17 cellular contexts compared by ENCODE assay signal in the genomic region with DNA sequence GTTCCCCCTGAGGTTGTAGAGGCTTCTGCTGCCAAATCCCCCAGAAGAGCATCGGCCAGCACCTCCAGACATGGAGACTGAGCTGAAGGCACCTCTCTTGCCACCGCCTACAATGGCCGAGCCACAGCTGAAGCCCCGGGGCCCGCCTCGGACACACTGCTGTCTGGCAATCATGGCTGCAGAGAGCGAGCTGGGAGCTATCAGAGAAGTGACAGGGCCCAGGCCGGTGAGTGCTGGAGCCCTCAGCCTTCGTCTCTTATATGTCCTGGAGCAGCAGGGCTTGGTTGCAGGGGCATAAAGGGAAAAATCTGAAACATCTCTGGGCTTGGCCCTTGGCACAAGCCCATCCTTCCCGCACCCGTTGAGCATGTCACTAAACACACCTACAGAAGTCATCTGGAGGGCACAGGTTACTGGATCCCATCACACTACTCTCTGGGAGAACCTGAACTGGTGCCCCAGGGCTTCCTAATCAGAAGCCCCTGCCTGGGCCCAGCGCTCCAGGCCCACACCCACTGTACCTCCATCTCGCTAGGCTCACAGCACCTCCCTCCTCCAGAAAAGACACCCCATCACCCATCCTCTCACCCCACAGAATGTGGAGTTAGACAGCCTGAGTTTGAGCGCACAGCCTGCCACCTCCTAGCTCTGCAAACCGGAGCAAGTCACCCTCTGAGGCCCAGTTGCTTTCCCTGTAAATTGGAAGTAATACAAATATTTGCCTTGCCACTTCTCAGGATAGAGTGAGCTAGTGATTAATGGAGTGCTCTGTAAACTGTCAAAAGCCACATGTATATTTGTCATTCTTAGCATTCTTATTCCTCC. TPM values are rescaled to one million over a fixed set of nuclear protein-coding genes. Genes with fewer than 3 reads are reported as not detected.
A peak's percentile ranks its signal among the peaks of the same experiment; 100 is the strongest.
DNase-seq lines count a peak whose midpoint lies in the region; ATAC-seq and TF ChIP-seq lines count a peak whose summit lies in the region.
"Had no signal": no experiment of that assay in that cellular context is flagged by ENCODE, and none has a peak within 500 bp of the region (broad histone marks: within the 10 kb centered on the region; RNA-seq: fewer than 3 reads in every experiment).

A gene (minus strand): TSS at position 232 of the 825 bp plus-strand sequence. CDS start 58 bp downstream, at position 174.

- no peak for TF ChIP-seq POLR2A in prostate gland (IDR thresholded peaks at IDR 0.05)

- no peak within 1 kb of the TSS for H2BK12ac ChIP-seq in mesenchymal stem cell (ENCODE audit: low read length in 2 of 2)

- H3K27ac Mint-ChIP-seq in chondrocyte (ENCODE audit: unreplicated experiment): peak within 1 kb of the TSS; percentile 73

- H3K4me3 ChIP-seq in prostate gland (no peak within 1 kb of the TSS), mesenchymal stem cell (ENCODE audit: insufficient read depth in 1 of 2, low read depth in 1 of 2, low read length in 2 of 2) (no peak within 1 kb of the TSS)

- no peak within 1 kb of the TSS for H2BK120ac ChIP-seq in mesenchymal stem cell (ENCODE audit: low read depth, low read length)

- no peak within 1 kb of the TSS for H4K8ac ChIP-seq in mesenchymal stem cell (ENCODE audit: low read length)

- peaks cover 11% of the 10 kb centered on the region for H3K27me3 ChIP-seq in prostate gland (replicated peaks; ENCODE audit: insufficient read depth)
- peaks cover 58% of the 10 kb centered on the region for H3K27me3 ChIP-seq in foreskin keratinocyte
- peaks cover 22 to 70% of the 10 kb centered on the region in 2 experiments for H3K27me3 ChIP-seq in mesenchymal stem cell (ENCODE audit: control insufficient read depth in 1 of 2, insufficient read depth in 1 of 2, low read length in 2 of 2)

- peaks cover 30% of the 10 kb centered on the region for H3K27me3 Mint-ChIP-seq in chondrocyte (ENCODE audit: low read depth)

- no peaks in the 10 kb centered on the region for H3K79me1 ChIP-seq in mesenchymal stem cell (replicated peaks; ENCODE audit: low read length, poor library complexity, severe bottlenecking)

- H3K4ac ChIP-seq in mesenchymal stem cell (ENCODE audit: low read depth in 1 of 2, low read length in 2 of 2): no peak within 1 kb of the TSS

- intact Hi-C loops in prostate gland (cut with DNase I): no loop called here

- no peaks in the 10 kb centered on the region for H3K36me3 ChIP-seq in prostate gland
- H3K36me3 ChIP-seq in mesenchymal stem cell (ENCODE audit: control insufficient read depth in 1 of 2, insufficient read depth in 2 of 2, low read depth in 1 of 2, low read length in 2 of 2): no peaks in the 10 kb centered on the region

- H3K23ac ChIP-seq in mesenchymal stem cell (ENCODE audit: low read length in 2 of 2): no peak within 1 kb of the TSS

- 52% methylated on average over 10 of the region's 15 CpGs for whole genome bisulfite sequencing in prostate gland
- 80% methylated on average over 13 of the region's 15 CpGs for WGBS in mesenchymal stem cell

- no peak within 1 kb of the TSS for H4K91ac ChIP-seq in mesenchymal stem cell (ENCODE audit: low read length)

- no peaks in the 10 kb centered on the region for H3K36me3 Mint-ChIP-seq in chondrocyte (ENCODE audit: low read depth)
- H3K36me3 Mint-ChIP-seq: naive thymus-derived CD8-positive, alpha-beta T cell had no signal

- H3K9me3 Mint-ChIP-seq in chondrocyte (ENCODE audit: low read depth): no peaks in the 10 kb centered on the region
- H3K9me3 Mint-ChIP-seq: naive thymus-derived CD8-positive, alpha-beta T cell had no signal

- no peak within 1 kb of the TSS for H3K9ac ChIP-seq in mesenchymal stem cell (ENCODE audit: low read length)

- no peak within 1 kb of the TSS for H2AFZ ChIP-seq in mesenchymal stem cell (ENCODE audit: low read depth, low read length)

- no peak within 1 kb of the TSS for H3K4me3 Mint-ChIP-seq in chondrocyte (ENCODE audit: unreplicated experiment)
- H3K4me3 Mint-ChIP-seq: naive thymus-derived CD8-positive, alpha-beta T cell had no signal

- H3K4me1 Mint-ChIP-seq in chondrocyte (ENCODE audit: low read depth): peaks cover 12% of the 10 kb centered on the region

- peak; percentile 16 for DNase-seq in DMS153 treated with DMSO at 0.1 percent for 48 hours (lab: John Stamatoyannopoulos, UW; ENCODE audit: unreplicated experiment)
- peak; percentile 24 for DNase-seq in M059J (ENCODE audit: low read depth)
- DNase-seq in chondrocyte (ENCODE audit: low spot score): no peak
- DNase-seq in prostate gland (ENCODE audit: low spot score): peak; percentile 13
- DNase-seq in foreskin keratinocyte: no peak
- no peak for DNase-seq in mesenchymal stem cell
- DNase-seq in stimulated activated CD4-positive, alpha-beta T cell treated with anti-CD3 and anti-CD28 coated beads, Interleukin-2, amount 100 ng/mL, for 48 hours: no peak
- DNase-seq: activated naive CD4-positive, alpha-beta T cell; DND-41; Kasumi-1; naive thymus-derived CD8-positive, alpha-beta T cell; NCI-H1694 treated with DMSO at 0.1 percent for 48 hours; NCI-H82; retina; T-helper 2 cell had no signal

- H3K4me1 ChIP-seq in prostate gland (replicated peaks): no peaks in the 10 kb centered on the region
- no peaks in the 10 kb centered on the region for H3K4me1 ChIP-seq in foreskin keratinocyte
- H3K4me1 ChIP-seq in mesenchymal stem cell (ENCODE audit: control insufficient read depth, insufficient read depth, low read depth, low read length): peaks cover 3% of the 10 kb centered on the region

- no peak within 1 kb of the TSS for H3K4me2 ChIP-seq in mesenchymal stem cell (ENCODE audit: low read length, poor library complexity, severe bottlenecking)

- no peak within 1 kb of the TSS for H2BK5ac ChIP-seq in mesenchymal stem cell (ENCODE audit: low read depth, low read length, poor library complexity, severe bottlenecking)

- no peak for ATAC-seq in foreskin keratinocyte
- ATAC-seq: naive thymus-derived CD8-positive, alpha-beta T cell had no signal

- H3K27ac ChIP-seq in prostate gland (no peak within 1 kb of the TSS), foreskin keratinocyte (no peak within 1 kb of the TSS), mesenchymal stem cell (ENCODE audit: low read length, poor library complexity, severe bottlenecking) (no peak within 1 kb of the TSS)
- H3K27ac ChIP-seq: C4-2B had no signal

- no peak within 1 kb of the TSS for H3K14ac ChIP-seq in mesenchymal stem cell (ENCODE audit: low read length in 2 of 2)

- H3K9me3 ChIP-seq in prostate gland: no peaks in the 10 kb centered on the region
- H3K9me3 ChIP-seq in mesenchymal stem cell (ENCODE audit: control insufficient read depth, low read length): no peaks in the 10 kb centered on the region

- H2BK15ac ChIP-seq in mesenchymal stem cell (ENCODE audit: low read depth, poor library complexity, severe bottlenecking): no peak within 1 kb of the TSS

- no peak within 1 kb of the TSS for H3K18ac ChIP-seq in mesenchymal stem cell (ENCODE audit: low read depth in 1 of 2, low read length in 2 of 2)

- H2AK5ac ChIP-seq in mesenchymal stem cell (ENCODE audit: low read length, severe bottlenecking): no peak within 1 kb of the TSS

- TF ChIP-seq CTCF in chondrocyte (IDR thresholded peaks at IDR 0.05) (no peak), prostate gland (IDR thresholded peaks at IDR 0.05) (no peak), foreskin keratinocyte (conservative IDR thresholded peaks at IDR 0.05) (no peak)

RNA-seq across cellular contexts. Expression of the gene that starts here (rescaled TPM):
- total RNA-seq in M059J (2014; rRNA removed; shearing (Covaris generic)): not detected in 2 replicates
- total RNA-seq in chondrocyte (0.41 to 0.90 TPM in 2 of 3 replicates, not detected in the other), prostate gland (10 to 100 TPM in 1 of 2 donors, 1 to 10 TPM in 1; 6.4 to 12.7 TPM), foreskin keratinocyte (0.11 TPM in 1 of 2 replicates, not detected in the other)
- 0.03 and 0.06 TPM in 2 replicates for polyA plus RNA-seq in foreskin keratinocyte
- not detected for polyA plus RNA-seq in mesenchymal stem cell (2013, experiment 1 of 2)
- not detected for polyA plus RNA-seq in mesenchymal stem cell (2013, experiment 2 of 2)
- total RNA-seq: lung microvascular endothelial cell; naive thymus-derived CD8-positive, alpha-beta T cell had no signal
- polyA plus RNA-seq: naive thymus-derived CD8-positive, alpha-beta T cell had no signal

Comparison
In these comparisons a context has a peak if more than half of its experiments do, and no peak if none do; other contexts are left out.
1. Peak in DNase-seq in M059J; RNA of the gene not detected or under 1 TPM.
2. DNase-seq: peak in DMS153 treated with DMSO at 0.1 percent for 48 hours (single experiment) and prostate gland (single experiment); none in chondrocyte (single experiment), foreskin keratinocyte (0 of 2), mesenchymal stem cell (single experiment) and stimulated activated CD4-positive, alpha-beta T cell treated with anti-CD3 and anti-CD28 coated beads, Interleukin-2, amount 100 ng/mL, for 48 hours (0 of 2).